16 cellular contexts compared by ENCODE assay signal in the genomic region with DNA sequence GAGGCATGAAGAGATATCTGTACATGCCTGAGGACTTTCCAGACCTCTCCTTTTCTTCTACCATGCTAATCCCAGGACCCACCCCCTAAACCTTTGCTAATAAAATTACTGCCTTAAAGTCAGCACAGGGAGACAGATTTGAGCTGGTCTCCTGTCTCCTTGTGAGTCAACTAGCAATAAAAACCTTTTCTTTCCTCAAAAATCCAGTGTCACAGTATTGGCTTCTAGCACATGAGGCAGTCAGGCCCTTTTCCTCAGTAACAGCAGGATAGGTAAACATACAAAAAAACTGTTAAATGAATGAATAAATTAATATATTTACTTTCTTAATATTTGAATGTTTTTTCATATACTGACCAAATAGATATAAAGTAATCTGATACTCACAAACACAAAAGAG. TPM values are rescaled to one million over a fixed set of nuclear protein-coding genes. Genes with fewer than 3 reads are reported as not detected.
A peak's percentile ranks its signal among the peaks of the same experiment; 100 is the strongest.
DNase-seq lines count a peak whose midpoint lies in the region; TF ChIP-seq lines count a peak whose summit lies in the region.
"Had no signal": no experiment of that assay in that cellular context is flagged by ENCODE, and none has a peak within 500 bp of the region (broad histone marks: within the 10 kb centered on the region; RNA-seq: fewer than 3 reads in every experiment).

No MANE protein-coding gene starts in this region.

- H3K27ac ChIP-seq in neural progenitor cell (no peak overlapping the region), uterus (no peak overlapping the region)
- H3K27ac ChIP-seq: BLaER1 treated with 17β-estradiol and CSF1 and Interleukin-3, amounts not matched to agents 10 nM and 100 nM had no signal

- H3K27me3 Mint-ChIP-seq in neural progenitor cell (ENCODE audit: insufficient read depth, low read depth): peaks cover 2% of the 10 kb centered on the region
- no peaks in the 10 kb centered on the region for H3K27me3 Mint-ChIP-seq in T-helper 2 cell treated with Interferon-gamma antibody and Interleukin-4, amounts not matched to agents 5 μg/mL and 100 μg/mL, for 36 hours (ENCODE audit: low read depth)
- H3K27me3 Mint-ChIP-seq: CD4-positive, CD25-positive, alpha-beta regulatory T cell had no signal

- no peaks in the 10 kb centered on the region for H3K9me3 Mint-ChIP-seq in neural progenitor cell
- H3K9me3 Mint-ChIP-seq in T-helper 2 cell treated with Interferon-gamma antibody and Interleukin-4, amounts not matched to agents 5 μg/mL and 100 μg/mL, for 36 hours: no peaks in the 10 kb centered on the region
- H3K9me3 Mint-ChIP-seq: CD4-positive, CD25-positive, alpha-beta regulatory T cell; HFFc6 had no signal

- DNase-seq in NCI-H82 (lab: John Stamatoyannopoulos, UW): peak; percentile 75
- DNase-seq in NCI-H82 treated with DMSO at 0.1 percent for 48 hours (lab: John Stamatoyannopoulos, UW; ENCODE audit: unreplicated experiment): no peak
- DNase-seq in left kidney (ENCODE audit: low read depth, low spot score): peak; percentile 1
- no peak for DNase-seq in neural progenitor cell (ENCODE audit: low spot score)
- DNase-seq in middle frontal gyrus (ENCODE audit: extremely low spot score, low spot score): no peak
- DNase-seq in T-helper 2 cell treated with Interferon-gamma antibody and Interleukin-4, amounts not matched to agents 5 μg/mL and 100 μg/mL, for 36 hours (ENCODE audit: low spot score): no peak
- DNase-seq in uterus: no peak
- DNase-seq: ACHN; CD4-positive, CD25-positive, alpha-beta regulatory T cell; DMS79; GOT3; HFFc6 had no signal

- no peaks in the 10 kb centered on the region for H3F3A ChIP-seq in neural progenitor cell (ENCODE audit: low read depth)

- H3K36me3 Mint-ChIP-seq in neural progenitor cell: no peaks in the 10 kb centered on the region
- no peaks in the 10 kb centered on the region for H3K36me3 Mint-ChIP-seq in T-helper 2 cell treated with Interferon-gamma antibody and Interleukin-4, amounts not matched to agents 5 μg/mL and 100 μg/mL, for 36 hours (ENCODE audit: low read depth)

- H3K4me3 ChIP-seq in neural progenitor cell: no peak overlapping the region
- H3K4me3 ChIP-seq in uterus: no peak overlapping the region
- H3K4me3 ChIP-seq: BLaER1 treated with 17β-estradiol and CSF1 and Interleukin-3, amounts not matched to agents 10 nM and 100 nM; GM12878; HAP-1 had no signal

- no peak overlapping the region for H3K9ac ChIP-seq in neural progenitor cell
- H3K9ac ChIP-seq: BLaER1 treated with 17β-estradiol and CSF1 and Interleukin-3, amounts not matched to agents 10 nM and 100 nM had no signal

- H3K36me3 ChIP-seq in neural progenitor cell (no peaks in the 10 kb centered on the region), uterus (no peaks in the 10 kb centered on the region)
- H3K36me3 ChIP-seq: BLaER1 treated with 17β-estradiol and CSF1 and Interleukin-3, amounts not matched to agents 10 nM and 100 nM; HAP-1 had no signal

- peaks cover 10% of the 10 kb centered on the region for H3K4me1 ChIP-seq in neural progenitor cell
- no peaks in the 10 kb centered on the region for H3K4me1 ChIP-seq in uterus
- H3K4me1 ChIP-seq: HAP-1 had no signal

- no peak for TF ChIP-seq POLR2A in uterus (IDR thresholded peaks at IDR 0.05)

- peak overlapping the region; percentile 79 for H3K27ac Mint-ChIP-seq in neural progenitor cell
- no peak overlapping the region for H3K27ac Mint-ChIP-seq in T-helper 2 cell treated with Interferon-gamma antibody and Interleukin-4, amounts not matched to agents 5 μg/mL and 100 μg/mL, for 36 hours
- H3K27ac Mint-ChIP-seq: CD4-positive, CD25-positive, alpha-beta regulatory T cell; HFFc6 had no signal

- H4K20me1 ChIP-seq in neural progenitor cell (ENCODE audit: low read depth): no peaks in the 10 kb centered on the region
- H4K20me1 ChIP-seq: BLaER1 treated with 17β-estradiol and CSF1 and Interleukin-3, amounts not matched to agents 10 nM and 100 nM had no signal

- TF ChIP-seq CTCF in neural progenitor cell (IDR thresholded peaks at IDR 0.05) (no peak), uterus (IDR thresholded peaks at IDR 0.05) (no peak)

- no peaks in the 10 kb centered on the region for H3K79me2 ChIP-seq in neural progenitor cell (ENCODE audit: low read depth)

- H3K27me3 ChIP-seq in neural progenitor cell: no peaks in the 10 kb centered on the region
- H3K27me3 ChIP-seq in uterus: no peaks in the 10 kb centered on the region
- H3K27me3 ChIP-seq: BLaER1 treated with 17β-estradiol and CSF1 and Interleukin-3, amounts not matched to agents 10 nM and 100 nM had no signal

- intact Hi-C loops in uterus (cut with DNase I; ENCODE audit: low total_unique reads): no loop called here

- H3K4me1 Mint-ChIP-seq in neural progenitor cell: peaks cover 25% of the 10 kb centered on the region
- no peaks in the 10 kb centered on the region for H3K4me1 Mint-ChIP-seq in T-helper 2 cell treated with Interferon-gamma antibody and Interleukin-4, amounts not matched to agents 5 μg/mL and 100 μg/mL, for 36 hours (ENCODE audit: low read depth)
- H3K4me1 Mint-ChIP-seq: CD4-positive, CD25-positive, alpha-beta regulatory T cell had no signal

- H3K9me3 ChIP-seq in neural progenitor cell (ENCODE audit: low read depth) (no peaks in the 10 kb centered on the region), uterus (no peaks in the 10 kb centered on the region)
- H3K9me3 ChIP-seq: BLaER1 treated with 17β-estradiol and CSF1 and Interleukin-3, amounts not matched to agents 10 nM and 100 nM; HAP-1 had no signal

- peak overlapping the region; percentile 51 for H2AFZ ChIP-seq in neural progenitor cell (replicated peaks)

- no peak overlapping the region for H3K4me2 ChIP-seq in neural progenitor cell
- H3K4me2 ChIP-seq: BLaER1 treated with 17β-estradiol and CSF1 and Interleukin-3, amounts not matched to agents 10 nM and 100 nM had no signal

- H3K4me3 Mint-ChIP-seq in neural progenitor cell: no peak overlapping the region
- no peak overlapping the region for H3K4me3 Mint-ChIP-seq in T-helper 2 cell treated with Interferon-gamma antibody and Interleukin-4, amounts not matched to agents 5 μg/mL and 100 μg/mL, for 36 hours
- H3K4me3 Mint-ChIP-seq: CD4-positive, CD25-positive, alpha-beta regulatory T cell; HFFc6 had no signal

RNA-seq across cellular contexts. Expression of gene ABCA10, which starts 41.3 kb away (rescaled TPM):
- total RNA-seq in neural progenitor cell (ENCODE audit: low replicate concordance): 0.09 and 0.21 TPM in 2 replicates
- total RNA-seq in uterus: 10 to 100 TPM; 11.1 to 32.8 (median 21.7) TPM

RNA-seq across cellular contexts. Expression of gene ABCA6, which starts 45.6 kb away (rescaled TPM):
- total RNA-seq in neural progenitor cell (ENCODE audit: low replicate concordance): not detected in 2 replicates
- 10 to 100 TPM; 13.5 to 65.6 (median 45.7) TPM for total RNA-seq in uterus
- total RNA-seq: A172 had no signal

Comparison
In these comparisons a context has a peak if more than half of its experiments do, and no peak if none do; other contexts are left out.
1. DNase-seq: peak in NCI-H82 (single experiment) and left kidney (single experiment); none in NCI-H82 treated with DMSO at 0.1 percent for 48 hours (single experiment), neural progenitor cell (single experiment), middle frontal gyrus (single experiment), T-helper 2 cell treated with Interferon-gamma antibody and Interleukin-4, amounts not matched to agents 5 μg/mL and 100 μg/mL, for 36 hours (single experiment) and uterus (0 of 2).
2. RNA of gene ABCA10, which starts 41.3 kb away (total RNA-seq): 11.1 to 32.8 TPM in uterus; 0.09 to 0.21 TPM in neural progenitor cell; every median in the first group is over 10 times any median in the second.
3. RNA of gene ABCA6, which starts 45.6 kb away (total RNA-seq): 13.5 to 65.6 TPM in uterus; not detected in neural progenitor cell; every median in the first group is over 10 times any median in the second.